ENCODE assay signal across 9 cellular contexts in genomic region chr17:4607773-4608187, GRCh38. TPM values are rescaled to one million over a fixed set of nuclear protein-coding genes. Genes with fewer than 3 reads are reported as not detected.
DNase-seq lines count a peak whose midpoint lies in the region; ATAC-seq and TF ChIP-seq lines count a peak whose summit lies in the region.
"Had no signal": no experiment of that assay in that cellular context is flagged by ENCODE, and none has a peak within 500 bp of the region (broad histone marks: within the 10 kb centered on the region; RNA-seq: fewer than 3 reads in every experiment).

No MANE protein-coding gene starts in this region.

- H3K4me1 Mint-ChIP-seq in HFFc6 (ENCODE audit: low read depth) = peaks cover 6% of the 10 kb centered on the region; the same call in 1 of the 2 replicates

- H3K4me3 Mint-ChIP-seq in HFFc6 = peak overlapping the region; percentile 4; the same call in 1 of the 2 replicates

- H3K27ac Mint-ChIP-seq in HFFc6 = no peak overlapping the region

- no peaks in the 10 kb centered on the region for H3K9me3 Mint-ChIP-seq in HFFc6

- H3K4me3 ChIP-seq in brain microvascular endothelial cell (ENCODE audit: low read depth, low read length) = no peak overlapping the region
- no peak overlapping the region for H3K4me3 ChIP-seq in skin epidermis

- H3K27ac ChIP-seq in brain microvascular endothelial cell = no peak overlapping the region
- H3K27ac ChIP-seq in skin epidermis = peak overlapping the region in 11 of 21 experiments; percentile 4 to 65 (median 40)
- H3K27ac ChIP-seq: RWPE1 had no signal

- H3K27me3 ChIP-seq in brain microvascular endothelial cell (replicated peaks) = peaks cover 7% of the 10 kb centered on the region

- in situ Hi-C loops in brain microvascular endothelial cell (cut with HindIII; ENCODE audit: low pct_ligation_motif_present, low sequenced_read_pairs) = no loop called here

- no peak for TF ChIP-seq CTCF in HFFc6 (IDR thresholded peaks at IDR 0.05)
- no peak for TF ChIP-seq CTCF in brain microvascular endothelial cell (IDR thresholded peaks at IDR 0.05; ENCODE audit: low read depth, low read length, missing control alignments)

- ATAC-seq in GM18873 (IDR thresholded peaks at IDR 0.05; ENCODE audit: low FRiP score, unreplicated experiment) = no peak
- no peak for ATAC-seq in HG02981 (IDR thresholded peaks at IDR 0.05; ENCODE audit: unreplicated experiment)

- DNase-seq in HFFc6 (peak; percentile 32), brain microvascular endothelial cell (peak; percentile 63), kidney tubule cell (ENCODE audit: low spot score) (peak; percentile 64), DMS53 (lab: John Stamatoyannopoulos, UW) (no peak)
- DNase-seq in activated CD4-positive, alpha-beta T cell treated with anti-CD3 and anti-CD28 coated beads for 1 hour = no peak

- H3K36me3 Mint-ChIP-seq in HFFc6 (ENCODE audit: low read depth) = no peaks in the 10 kb centered on the region

- H3K27me3 Mint-ChIP-seq in HFFc6 (ENCODE audit: insufficient read depth) = peaks cover 53% of the 10 kb centered on the region

- no peaks in the 10 kb centered on the region for H3K36me3 ChIP-seq in brain microvascular endothelial cell (replicated peaks)

RNA-seq across cellular contexts. Expression of gene SMTNL2, which starts 23.5 kb away (rescaled TPM):
- total RNA-seq in HFFc6 (2021; fragmentation: NEBNext Ultra II Directional; extraction: Animal tissue kit (Norgen Biotek cat#: 25700)) = not detected

RNA-seq across cellular contexts. Expression of gene ALOX15, which starts 33.7 kb away (rescaled TPM):
- total RNA-seq in HFFc6 (2021; fragmentation: NEBNext Ultra II Directional; extraction: Animal tissue kit (Norgen Biotek cat#: 25700)) = not detected

RNA-seq across cellular contexts. Expression of gene GGT6, which starts 47.4 kb away (rescaled TPM):
- not detected for total RNA-seq in HFFc6 (2021; fragmentation: NEBNext Ultra II Directional; extraction: Animal tissue kit (Norgen Biotek cat#: 25700))

RNA-seq across cellular contexts. Expression of gene MYBBP1A, which starts 52.6 kb away (rescaled TPM):
- total RNA-seq in HFFc6 (2021; fragmentation: NEBNext Ultra II Directional; extraction: Animal tissue kit (Norgen Biotek cat#: 25700)) = 10 to 100 TPM; 65.9 to 80.8 (median 71.8) TPM

Comparison
In these comparisons a context has a peak if more than half of its experiments do, and no peak if none do; other contexts are left out.
1. DNase-seq: peak in HFFc6 (single experiment), brain microvascular endothelial cell (single experiment) and kidney tubule cell (single experiment); none in activated CD4-positive, alpha-beta T cell treated with anti-CD3 and anti-CD28 coated beads for 1 hour (single experiment) and DMS53 (single experiment).